Comparison of ENCODE assay signal across 8 cellular contexts in genomic region chr9:91302831-91303230, GRCh38. TPM values are rescaled to one million over a fixed set of nuclear protein-coding genes. Genes with fewer than 3 reads are reported as not detected.
DNase-seq lines count a peak whose midpoint lies in the region; ATAC-seq and TF ChIP-seq lines count a peak whose summit lies in the region.

No MANE protein-coding gene starts in this region.

- H3F3A ChIP-seq in PC-3 (ENCODE audit: low read length, unreplicated experiment), result no peaks in the 10 kb centered on the region

- no peaks in the 10 kb centered on the region for H3K36me3 Mint-ChIP-seq in Calu3 (ENCODE audit: insufficient read depth, unreplicated experiment)

- H3K27ac ChIP-seq in PC-3 (ENCODE audit: low read length) (peak overlapping the region; percentile 82), fibroblast of lung (ENCODE audit: insufficient read depth, low read length) (peak overlapping the region; percentile 61)

- no peaks in the 10 kb centered on the region for H4K20me1 ChIP-seq in PC-3 (ENCODE audit: low read length)
- no peaks in the 10 kb centered on the region for H4K20me1 ChIP-seq in fibroblast of lung (ENCODE audit: control insufficient read depth, extremely low read depth, insufficient read depth, low read length)

- no peaks in the 10 kb centered on the region for H3K9me3 ChIP-seq in PC-3 (ENCODE audit: low read length)
- H3K9me3 ChIP-seq in fibroblast of lung (ENCODE audit: control insufficient read depth, insufficient read depth, low read depth, low read length), result no peaks in the 10 kb centered on the region

- H3K27me3 ChIP-seq in PC-3 (ENCODE audit: low read length) (no peaks in the 10 kb centered on the region), fibroblast of lung (ENCODE audit: control insufficient read depth, insufficient read depth, low read length) (no peaks in the 10 kb centered on the region)

- H3K4me1 ChIP-seq in PC-3 (ENCODE audit: insufficient read depth, low read length) (peaks cover 31% of the 10 kb centered on the region), fibroblast of lung (ENCODE audit: control insufficient read depth, extremely low read depth, insufficient read depth, low read length) (peaks cover 15% of the 10 kb centered on the region)

- peak overlapping the region; percentile 57 for H3K27ac Mint-ChIP-seq in Calu3 (ENCODE audit: unreplicated experiment)

- POLR2A ChIA-PET in PC-3 (lab: Charles Lee; ENCODE audit: unreplicated experiment), result no interaction called here

- BruUV-seq in Calu3 (replicated peaks; lab: Mats Ljungman, UMichigan) (no TSS peak), PC-3 (replicated peaks; lab: Mats Ljungman, UMichigan) (no TSS peak)

- ATAC-seq in PC-3 (peak; percentile 90), GM21390 (IDR thresholded peaks at IDR 0.05; ENCODE audit: unreplicated experiment) (no peak)

- peaks cover 18% of the 10 kb centered on the region for H3K4me1 Mint-ChIP-seq in Calu3 (ENCODE audit: low read depth, unreplicated experiment)

- no peak for DNase-seq in Calu3
- peak; percentile 89 for DNase-seq in PC-3
- DNase-seq in fibroblast of lung (ENCODE audit: low read depth in 2 of 2), result peak; percentile 89 to 90
- peak; percentile 39 for DNase-seq in pulmonary artery endothelial cell (ENCODE audit: low read depth, low spot score)
- no peak for DNase-seq in NCI-H1092 (lab: John Stamatoyannopoulos, UW)
- no peak for DNase-seq in activated T-cell treated with anti-CD3 and anti-CD28 coated beads for 4 hours
- DNase-seq in NK-92 (lab: John Stamatoyannopoulos, UW; ENCODE audit: unreplicated experiment), result no peak

- CTCF ChIA-PET in Calu3 (lab: Charles Lee) (no interaction called here), PC-3 (lab: Charles Lee) (no interaction called here)

- H3K9me3 Mint-ChIP-seq in Calu3 (ENCODE audit: low read depth, unreplicated experiment), result no peaks in the 10 kb centered on the region

- intact Hi-C loops in Calu3 (cut with micrococcal nuclease; ENCODE audit: unreplicated experiment) (no loop called here), PC-3 (cut with micrococcal nuclease) (loop anchor here (2.0 to 5.0 kb wide), 2 partner anchors 46 to 119 kb away; partner anchors contain the start of gene NFIL3)

- no peak overlapping the region for H3K4me3 Mint-ChIP-seq in Calu3 (ENCODE audit: low read depth, unreplicated experiment)

- peak overlapping the region; percentile 41 for H3K9ac ChIP-seq in PC-3 (ENCODE audit: low read length)
- H3K9ac ChIP-seq in fibroblast of lung (ENCODE audit: insufficient read depth, low read length), result no peak overlapping the region

- peak overlapping the region; percentile 83 for H3K4me2 ChIP-seq in PC-3 (ENCODE audit: low read length)
- peak overlapping the region; percentile 48 for H3K4me2 ChIP-seq in fibroblast of lung (ENCODE audit: extremely low read depth, insufficient read depth, low read length)

- TF ChIP-seq CTCF in Calu3 (IDR thresholded peaks at IDR 0.05; ENCODE audit: unreplicated experiment) (no peak), PC-3 (conservative IDR thresholded peaks at IDR 0.05; ENCODE audit: low read depth, low read length) (no peak), fibroblast of lung (conservative IDR thresholded peaks at IDR 0.05 in 1 of 2, IDR thresholded peaks at IDR 0.05 in 1 of 2; ENCODE audit: low read depth in 1 of 2, low read length in 2 of 2) (no peak)

- H3K79me2 ChIP-seq in PC-3 (ENCODE audit: low read length) (no peaks in the 10 kb centered on the region), fibroblast of lung (ENCODE audit: control insufficient read depth, insufficient read depth, low read length) (no peaks in the 10 kb centered on the region)

- no peaks in the 10 kb centered on the region for H3K9me2 ChIP-seq in PC-3 (replicated peaks; ENCODE audit: low read length)

- H2AFZ ChIP-seq in PC-3 (ENCODE audit: low read length) (no peak overlapping the region), fibroblast of lung (ENCODE audit: low read length) (no peak overlapping the region)

- H3K4me3 ChIP-seq in PC-3 (ENCODE audit: low read length) (peak overlapping the region; percentile 56), fibroblast of lung (replicated peaks in 1 of 4; ENCODE audit: control extremely low read depth in 1 of 4, insufficient read depth in 1 of 4, low read depth in 3 of 4, low read length in 4 of 4) (no peak overlapping the region)

- H3K36me3 ChIP-seq in PC-3 (ENCODE audit: low read depth, low read length) (no peaks in the 10 kb centered on the region), fibroblast of lung (ENCODE audit: control insufficient read depth, insufficient read depth, low read length) (no peaks in the 10 kb centered on the region)

- no peaks in the 10 kb centered on the region for H3K27me3 Mint-ChIP-seq in Calu3 (ENCODE audit: unreplicated experiment)

RNA-seq across cellular contexts. Expression of gene AUH, which starts 58.9 kb away (rescaled TPM):
- total RNA-seq in Calu3 (2022) (12.6 and 13.4 TPM in 2 replicates), PC-3 (2014; rRNA removed) (30.4 and 32.3 TPM in 2 replicates), fibroblast of lung (44.7 and 55.5 TPM in 2 replicates), pulmonary artery endothelial cell (8.8 and 11.2 TPM in 2 replicates)
- 10.3 and 11.3 TPM in 2 replicates for polyA plus RNA-seq in fibroblast of lung
- polyA plus RNA-seq in fibroblast of lung (2012), result 10.1 and 11.7 TPM in 2 replicates
- polyA minus RNA-seq in fibroblast of lung (ENCODE audit: low replicate concordance), result 0.22 and 0.31 TPM in 2 replicates

Comparison
In these comparisons a context has a peak if more than half of its experiments do, and no peak if none do; other contexts are left out.
1. DNase-seq: peak in PC-3 (single experiment), fibroblast of lung (2 of 2) and pulmonary artery endothelial cell (single experiment); none in Calu3 (single experiment), NCI-H1092 (single experiment), activated T-cell treated with anti-CD3 and anti-CD28 coated beads for 4 hours (single experiment) and NK-92 (single experiment).